Comparison of ENCODE assay signal across 18 cellular contexts in genomic region chr5:149406979-149407306, GRCh38. TPM values are rescaled to one million over a fixed set of nuclear protein-coding genes. Genes with fewer than 3 reads are reported as not detected.
DNase-seq lines count a peak whose midpoint lies in the region; TF ChIP-seq lines count a peak whose summit lies in the region.
"Had no signal": no experiment of that assay in that cellular context is flagged by ENCODE, and none has a peak within 500 bp of the region (broad histone marks: within the 10 kb centered on the region; RNA-seq: fewer than 3 reads in every experiment).

No MANE protein-coding gene starts in this region.

- H3K27ac Mint-ChIP-seq in MCF 10A (ENCODE audit: low read depth, unreplicated experiment), result no peak overlapping the region
- H3K27ac Mint-ChIP-seq in neural progenitor cell, result peak overlapping the region; percentile 61
- peak overlapping the region; percentile 58 for H3K27ac Mint-ChIP-seq in type B pancreatic cell
- H3K27ac Mint-ChIP-seq: activated B cell treated with CpG ODN at 0.5 μM for 24 hours; activated T-cell treated with anti-CD3 and anti-CD28 coated beads, Interleukin-2, amount 50 U/mL, for 72 hours had no signal

- no peak for TF ChIP-seq CTCF in breast epithelium (IDR thresholded peaks at IDR 0.05)
- no peak for TF ChIP-seq CTCF in MCF 10A (IDR thresholded peaks at IDR 0.05; ENCODE audit: unreplicated experiment)
- TF ChIP-seq CTCF in fibroblast of mammary gland (conservative IDR thresholded peaks at IDR 0.05; ENCODE audit: control insufficient read depth, insufficient read depth, low read depth, low read length), result no peak
- TF ChIP-seq CTCF in neural progenitor cell (IDR thresholded peaks at IDR 0.05), result no peak
- TF ChIP-seq CTCF in type B pancreatic cell (conservative IDR thresholded peaks at IDR 0.05), result no peak

- no peaks in the 10 kb centered on the region for H3F3A ChIP-seq in neural progenitor cell (ENCODE audit: low read depth)

- H3K4me3 ChIP-seq in breast epithelium (peak overlapping the region; percentile 42 to 76 (median 67)), fibroblast of mammary gland (ENCODE audit: control insufficient read depth, low read depth, low read length) (peak overlapping the region; percentile 56), neural progenitor cell (no peak overlapping the region)

- no peaks in the 10 kb centered on the region for H3K36me3 ChIP-seq in breast epithelium
- H3K36me3 ChIP-seq in neural progenitor cell, result no peaks in the 10 kb centered on the region

- H3K9ac ChIP-seq in neural progenitor cell, result no peak overlapping the region

- H3K4me1 ChIP-seq in breast epithelium, result no peaks in the 10 kb centered on the region
- H3K4me1 ChIP-seq in neural progenitor cell, result peaks cover 24% of the 10 kb centered on the region

- H3K9me3 ChIP-seq in breast epithelium (no peaks in the 10 kb centered on the region), neural progenitor cell (ENCODE audit: low read depth) (no peaks in the 10 kb centered on the region)

- H3K79me2 ChIP-seq in neural progenitor cell (ENCODE audit: low read depth), result no peaks in the 10 kb centered on the region

- CTCF ChIA-PET in MCF 10A (lab: Yijun Ruan, JAX), result interaction anchor here (0.7 to 5.3 kb wide), 4 partner anchors 27 to 441 kb away, joined by 3 to 40 read pairs (median 8); no protein-coding TSS in a partner anchor

- H3K9me3 Mint-ChIP-seq in MCF 10A (ENCODE audit: unreplicated experiment), result no peaks in the 10 kb centered on the region
- no peaks in the 10 kb centered on the region for H3K9me3 Mint-ChIP-seq in neural progenitor cell
- H3K9me3 Mint-ChIP-seq in type B pancreatic cell, result no peaks in the 10 kb centered on the region
- H3K9me3 Mint-ChIP-seq: activated B cell treated with CpG ODN at 0.5 μM for 24 hours; activated T-cell treated with anti-CD3 and anti-CD28 coated beads, Interleukin-2, amount 50 U/mL, for 72 hours; central memory CD8-positive, alpha-beta T cell had no signal

- no peak overlapping the region for H3K4me2 ChIP-seq in neural progenitor cell

- H2AFZ ChIP-seq in neural progenitor cell (replicated peaks), result peak overlapping the region; percentile 8

- intact Hi-C loops in breast epithelium (cut with DNase I; ENCODE audit: low total_unique reads) (no loop called here), MCF 10A (cut with micrococcal nuclease) (no loop called here)

- H3K27me3 ChIP-seq in breast epithelium, result no peaks in the 10 kb centered on the region
- no peaks in the 10 kb centered on the region for H3K27me3 ChIP-seq in neural progenitor cell

- H3K27ac ChIP-seq in breast epithelium, result peak overlapping the region; percentile 91 to 92
- no peak overlapping the region for H3K27ac ChIP-seq in neural progenitor cell

- BruUV-seq in MCF 10A (replicated peaks; lab: Mats Ljungman, UMichigan), result no TSS peak

- H3K4me3 Mint-ChIP-seq in MCF 10A (ENCODE audit: unreplicated experiment), result no peak overlapping the region
- peak overlapping the region; percentile 9 for H3K4me3 Mint-ChIP-seq in neural progenitor cell
- peak overlapping the region; percentile 93 for H3K4me3 Mint-ChIP-seq in type B pancreatic cell
- H3K4me3 Mint-ChIP-seq: activated B cell treated with CpG ODN at 0.5 μM for 24 hours; activated T-cell treated with anti-CD3 and anti-CD28 coated beads, Interleukin-2, amount 50 U/mL, for 72 hours; central memory CD8-positive, alpha-beta T cell had no signal

- DNase-seq in breast epithelium (ENCODE audit: low spot score in 2 of 2), result no peak
- DNase-seq in MCF 10A (ENCODE audit: unreplicated experiment), result no peak
- no peak for DNase-seq in fibroblast of mammary gland (ENCODE audit: low read depth)
- no peak for DNase-seq in neural progenitor cell (ENCODE audit: low spot score)
- DNase-seq in type B pancreatic cell (ENCODE audit: extremely low spot score, unreplicated experiment), result no peak
- no peak for DNase-seq in effector CD4-positive, alpha-beta T cell
- DNase-seq in stimulated activated CD4-positive, alpha-beta T cell treated with anti-CD3 and anti-CD28 coated beads, Interleukin-4, amount 100 ng/mL, for 1 hour, result no peak
- DNase-seq in T1000 (lab: John Stamatoyannopoulos, UW), result no peak
- DNase-seq: 8988T; activated B cell treated with CpG ODN at 0.5 μM for 24 hours; activated T-cell treated with anti-CD3 and anti-CD28 coated beads, Interleukin-2, amount 50 U/mL, for 72 hours; DMS79 treated with DMSO at 0.1 percent for 48 hours; glutamatergic neuron; NCI-H345; stimulated activated CD4-positive, alpha-beta T cell treated with anti-CD3 and anti-CD28 coated beads, Interleukin-15, amount 100 ng/mL, for 24 hours had no signal

- H4K20me1 ChIP-seq in neural progenitor cell (ENCODE audit: low read depth), result no peaks in the 10 kb centered on the region

- POLR2A ChIA-PET in MCF 10A (lab: Yijun Ruan, JAX), result interaction anchor here (1.2 kb wide), 2 partner anchors 10 to 156 kb away, joined by 3 to 4 read pairs; no protein-coding TSS in a partner anchor

- H3K36me3 Mint-ChIP-seq in MCF 10A (ENCODE audit: insufficient read depth, unreplicated experiment), result no peaks in the 10 kb centered on the region
- H3K36me3 Mint-ChIP-seq in neural progenitor cell, result no peaks in the 10 kb centered on the region
- H3K36me3 Mint-ChIP-seq in type B pancreatic cell, result no peaks in the 10 kb centered on the region

- H3K4me1 Mint-ChIP-seq in MCF 10A (ENCODE audit: insufficient read depth, unreplicated experiment) (no peaks in the 10 kb centered on the region), neural progenitor cell (peaks cover 37% of the 10 kb centered on the region), type B pancreatic cell (ENCODE audit: unreplicated experiment) (peaks cover 46% of the 10 kb centered on the region)
- H3K4me1 Mint-ChIP-seq: activated B cell treated with CpG ODN at 0.5 μM for 24 hours; central memory CD8-positive, alpha-beta T cell had no signal

- TF ChIP-seq POLR2A in breast epithelium (IDR thresholded peaks at IDR 0.05), result no peak

- H3K27me3 Mint-ChIP-seq in MCF 10A (ENCODE audit: insufficient read depth, unreplicated experiment) (peaks cover 11% of the 10 kb centered on the region), neural progenitor cell (ENCODE audit: insufficient read depth, low read depth) (peaks cover 2% of the 10 kb centered on the region), type B pancreatic cell (no peaks in the 10 kb centered on the region)

RNA-seq across cellular contexts. Expression of gene IL17B, which starts 27.9 kb away (rescaled TPM):
- total RNA-seq in breast epithelium, result 1 to 10 TPM in 2 of 3 donors, under 1 TPM in 1; 0.64 to 5.6 (median 5.4) TPM
- total RNA-seq in MCF 10A (2022), result not detected in 2 replicates
- not detected in 2 replicates for total RNA-seq in neural progenitor cell (ENCODE audit: low replicate concordance)
- 0.46 TPM in 1 of 2 replicates, not detected in the other for total RNA-seq in type B pancreatic cell (ENCODE audit: low replicate concordance)
- total RNA-seq: activated B cell treated with CpG ODN at 0.5 μM for 24 hours; activated T-cell treated with anti-CD3 and anti-CD28 coated beads, Interleukin-2, amount 50 U/mL, for 72 hours; mononuclear cell; RPMI7951 had no signal

RNA-seq across cellular contexts. Expression of gene PCYOX1L, which starts 49.1 kb away (rescaled TPM):
- total RNA-seq in breast epithelium (1 to 10 TPM; 3.2 to 6.6 (median 5.2) TPM), MCF 10A (2022) (7.7 and 8.0 TPM in 2 replicates), neural progenitor cell (ENCODE audit: low replicate concordance) (16.4 and 28.3 TPM in 2 replicates), type B pancreatic cell (ENCODE audit: low replicate concordance) (8.2 and 18.5 TPM in 2 replicates)
